In the genomic region with DNA sequence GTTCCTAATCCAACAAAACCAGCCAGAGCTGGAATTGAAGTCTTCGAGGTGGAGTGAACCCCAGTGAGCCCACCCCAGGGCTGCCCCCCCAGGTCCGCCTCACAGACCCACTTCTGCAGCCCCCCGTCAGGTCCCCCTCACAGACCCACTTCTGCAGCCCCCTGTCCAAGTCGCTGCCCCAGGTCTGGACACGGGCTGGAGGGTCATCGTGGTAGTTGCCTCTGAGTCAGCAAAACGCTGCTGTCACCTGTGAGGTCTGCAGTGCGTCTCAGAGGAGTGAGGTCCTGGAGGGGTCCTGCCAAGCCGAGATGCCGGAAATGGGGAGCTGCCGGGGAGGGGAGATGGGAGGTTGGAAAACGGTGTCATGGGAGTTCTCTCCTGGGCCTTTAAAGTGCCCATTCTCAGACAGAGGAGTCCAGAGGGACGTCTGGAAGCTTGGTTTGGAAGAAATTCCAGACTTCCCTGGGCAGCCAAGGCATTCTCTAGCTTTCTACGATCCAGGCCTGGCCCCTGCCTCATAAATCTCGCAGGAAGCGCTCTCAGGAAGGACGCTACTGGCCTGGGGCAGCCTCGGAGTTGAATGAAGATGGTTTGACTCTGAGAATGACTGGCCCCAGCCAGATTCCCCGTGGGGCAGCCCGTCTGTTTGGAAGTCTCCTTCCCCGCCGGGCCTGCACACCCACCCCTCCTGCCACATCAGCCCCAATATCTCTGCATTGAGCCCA, we compare ENCODE assay signal across 12 cellular contexts. TPM values are rescaled to one million over a fixed set of nuclear protein-coding genes. Genes with fewer than 3 reads are reported as not detected.
A peak's percentile ranks its signal among the peaks of the same experiment; 100 is the strongest.
DNase-seq lines count a peak whose midpoint lies in the region; ATAC-seq and TF ChIP-seq lines count a peak whose summit lies in the region.
"Had no signal": no experiment of that assay in that cellular context is flagged by ENCODE, and none has a peak within 500 bp of the region (broad histone marks: within the 10 kb centered on the region; RNA-seq: fewer than 3 reads in every experiment).

No MANE protein-coding gene starts in this region.

- ATAC-seq in GM21786 (IDR thresholded peaks at IDR 0.05; ENCODE audit: unreplicated experiment): no peak
- no peak for ATAC-seq in left lung

- H3K36me3 ChIP-seq in CD4-positive, alpha-beta memory T cell (ENCODE audit: insufficient read depth, low read length): no peaks in the 10 kb centered on the region
- H3K36me3 ChIP-seq in H7 (replicated peaks; ENCODE audit: control insufficient read depth, insufficient read depth, low read length) (no peaks in the 10 kb centered on the region), left lung (no peaks in the 10 kb centered on the region)
- no peaks in the 10 kb centered on the region for H3K36me3 ChIP-seq in effector memory CD4-positive, alpha-beta T cell (ENCODE audit: control insufficient read depth, insufficient read depth, low read length)
- H3K36me3 ChIP-seq: right atrium auricular region had no signal

- no peaks in the 10 kb centered on the region for H3K27me3 ChIP-seq in CD4-positive, alpha-beta memory T cell (ENCODE audit: insufficient read depth, low read length)
- H3K27me3 ChIP-seq in H7 (ENCODE audit: control insufficient read depth, insufficient read depth, low read length) (no peaks in the 10 kb centered on the region), left lung (no peaks in the 10 kb centered on the region)
- no peaks in the 10 kb centered on the region for H3K27me3 ChIP-seq in effector memory CD4-positive, alpha-beta T cell (replicated peaks; ENCODE audit: control insufficient read depth, insufficient read depth, low read length, poor library complexity, severe bottlenecking)
- H3K27me3 ChIP-seq: right atrium auricular region had no signal

- POLR2A ChIA-PET in CD4-positive, alpha-beta memory T cell (lab: Charles Lee; ENCODE audit: partially characterized antibody): interaction anchor here (0.6 to 3.6 kb wide), 9 partner anchors 8 to 116 kb away, joined by 3 to 37 read pairs (median 7); no protein-coding TSS in a partner anchor

- H3K27ac ChIP-seq in CD4-positive, alpha-beta memory T cell (ENCODE audit: low read depth, low read length): peak overlapping the region; percentile 61
- H3K27ac ChIP-seq in effector memory CD4-positive, alpha-beta T cell (ENCODE audit: insufficient read depth, low read length, poor library complexity, severe bottlenecking): peak overlapping the region; percentile 74
- H3K27ac ChIP-seq in left lung: no peak overlapping the region
- H3K27ac ChIP-seq: right atrium auricular region had no signal

- no peak for TF ChIP-seq CTCF in osteocyte (IDR thresholded peaks at IDR 0.05)
- no peak for TF ChIP-seq CTCF in left lung (IDR thresholded peaks at IDR 0.05)

- peaks cover 0 to 3% of the 10 kb centered on the region in 2 donors for H3K27me3 Mint-ChIP-seq in CD4-positive, alpha-beta memory T cell
- H3K27me3 Mint-ChIP-seq in osteocyte (ENCODE audit: unreplicated experiment): no peaks in the 10 kb centered on the region

- CTCF ChIA-PET in CD4-positive, alpha-beta memory T cell (lab: Charles Lee; ENCODE audit: partially characterized antibody): interaction anchor here (1.0 to 3.9 kb wide), 4 partner anchors 12 to 118 kb away, joined by 3 to 22 read pairs (median 4); no protein-coding TSS in a partner anchor

- H3K4me3 ChIP-seq in CD4-positive, alpha-beta memory T cell (ENCODE audit: low read length in 2 of 2): peak overlapping the region; percentile 19 to 67
- no peak overlapping the region for H3K4me3 ChIP-seq in H7 (ENCODE audit: insufficient read depth, low read depth, low read length)
- H3K4me3 ChIP-seq in effector memory CD4-positive, alpha-beta T cell (ENCODE audit: insufficient read depth, low read depth, low read length, poor library complexity, severe bottlenecking): peak overlapping the region; percentile 38
- no peak overlapping the region for H3K4me3 ChIP-seq in left lung
- H3K4me3 ChIP-seq: right atrium auricular region had no signal

- H3K4me3 Mint-ChIP-seq in CD4-positive, alpha-beta memory T cell: peak overlapping the region; percentile 81 to 95 (median 86)
- no peak overlapping the region for H3K4me3 Mint-ChIP-seq in osteocyte (ENCODE audit: unreplicated experiment)

- no peaks in the 10 kb centered on the region for H3K9me3 ChIP-seq in CD4-positive, alpha-beta memory T cell (ENCODE audit: control insufficient read depth in 1 of 2, low read length in 2 of 2)
- H3K9me3 ChIP-seq in effector memory CD4-positive, alpha-beta T cell (ENCODE audit: control insufficient read depth, low read length): no peaks in the 10 kb centered on the region
- no peaks in the 10 kb centered on the region for H3K9me3 ChIP-seq in left lung
- H3K9me3 ChIP-seq: right atrium auricular region had no signal

- DNase-seq in CD4-positive, alpha-beta memory T cell: no peak
- peak; percentile 52 for DNase-seq in H7
- no peak for DNase-seq in effector memory CD4-positive, alpha-beta T cell
- DNase-seq in osteocyte (ENCODE audit: extremely low spot score, unreplicated experiment): no peak
- no peak for DNase-seq in left lung
- DNase-seq in DMS 273 treated with DMSO at 0.1 percent for 48 hours (lab: John Stamatoyannopoulos, UW): no peak
- DNase-seq in HUDEP-2 (lab: John Stamatoyannopoulos, UW; ENCODE audit: unreplicated experiment in 76 of 76): no peak
- DNase-seq: DMS79 treated with DMSO at 0.1 percent for 48 hours, NCI-H1694 treated with DMSO at 0.1 percent for 48 hours had no signal

- H3K4me1 ChIP-seq in CD4-positive, alpha-beta memory T cell (ENCODE audit: insufficient read depth, low read length): peaks cover 33% of the 10 kb centered on the region
- H3K4me1 ChIP-seq in effector memory CD4-positive, alpha-beta T cell (ENCODE audit: control insufficient read depth, insufficient read depth, low read length, poor library complexity, severe bottlenecking): peaks cover 16% of the 10 kb centered on the region
- H3K4me1 ChIP-seq in left lung: peaks cover 0 to 3% of the 10 kb centered on the region in 2 donors
- H3K4me1 ChIP-seq: right atrium auricular region had no signal

- intact Hi-C loops in CD4-positive, alpha-beta memory T cell (cut with micrococcal nuclease): loop anchor here (5.0 kb wide), 1 partner anchor 121 kb away; no protein-coding TSS in a partner anchor
- intact Hi-C loops in left lung (cut with DNase I): no loop called here

- H3K27ac Mint-ChIP-seq in CD4-positive, alpha-beta memory T cell: peak overlapping the region; percentile 96 to 99 (median 98)
- H3K27ac Mint-ChIP-seq in osteocyte (ENCODE audit: unreplicated experiment): peak overlapping the region; percentile 38

- H3K4me1 Mint-ChIP-seq in CD4-positive, alpha-beta memory T cell: peaks cover 27 to 44% (median 35%) of the 10 kb centered on the region in 4 donors
- H3K4me1 Mint-ChIP-seq in osteocyte (ENCODE audit: unreplicated experiment): peaks cover 45% of the 10 kb centered on the region

- H3K36me3 Mint-ChIP-seq in CD4-positive, alpha-beta memory T cell: peaks cover 5 to 8% of the 10 kb centered on the region in 2 donors
- no peaks in the 10 kb centered on the region for H3K36me3 Mint-ChIP-seq in osteocyte (ENCODE audit: unreplicated experiment)

- peaks cover 0 to 7% (median 0%) of the 10 kb centered on the region in 8 donors for H3K9me3 Mint-ChIP-seq in CD4-positive, alpha-beta memory T cell
- no peaks in the 10 kb centered on the region for H3K9me3 Mint-ChIP-seq in osteocyte (ENCODE audit: unreplicated experiment)

RNA-seq across cellular contexts. Expression of a gene that starts 38.6 kb away (rescaled TPM):
- not detected for total RNA-seq in CD4-positive, alpha-beta memory T cell
- polyA plus RNA-seq in CD4-positive, alpha-beta memory T cell: not detected
- total RNA-seq in H7 (2014; rRNA removed; shearing (Covaris generic)): not detected in 2 replicates
- total RNA-seq in osteocyte (not detected in 2 replicates), left lung (not detected)
- total RNA-seq: lung microvascular endothelial cell, right atrium auricular region had no signal

Comparison
In these comparisons a context has a peak if more than half of its experiments do, and no peak if none do; other contexts are left out.
1. H3K27ac ChIP-seq: peak in CD4-positive, alpha-beta memory T cell (single experiment) and effector memory CD4-positive, alpha-beta T cell (single experiment); none in left lung (0 of 2).
2. H3K4me3 ChIP-seq: peak in CD4-positive, alpha-beta memory T cell (2 of 2) and effector memory CD4-positive, alpha-beta T cell (single experiment); none in H7 (single experiment) and left lung (0 of 2).